18 cellular contexts compared by ENCODE assay signal in the genomic region with DNA sequence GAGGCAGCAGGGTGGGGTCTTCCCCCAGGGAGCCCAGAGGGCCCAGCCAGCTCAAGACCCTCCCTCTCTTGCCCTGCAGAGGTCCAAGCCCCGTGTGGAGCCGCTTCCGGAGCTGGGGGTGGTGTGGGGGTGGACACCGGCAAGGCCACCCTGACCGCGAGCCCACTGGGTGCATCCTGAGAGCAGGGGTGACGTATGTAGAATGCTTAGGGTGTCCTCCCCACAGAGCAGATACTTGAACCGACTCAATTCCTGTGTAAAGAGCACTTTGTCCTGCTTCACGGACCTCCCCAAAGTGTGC.
"Had no signal": no experiment of that assay in that cellular context is flagged by ENCODE, and none has a peak within 500 bp of the region (broad histone marks: within the 10 kb centered on the region; RNA-seq: fewer than 3 reads in every experiment).

No MANE protein-coding gene starts in this region.

- H3K27ac ChIP-seq: adrenal gland, esophagus squamous epithelium, sigmoid colon, tibial artery, WERI-Rb-1 had no signal

- H3K36me3 Mint-ChIP-seq: immature natural killer cell had no signal

- H3K27me3 Mint-ChIP-seq: naive thymus-derived CD4-positive, alpha-beta T cell had no signal

- H3K4me1 Mint-ChIP-seq: immature natural killer cell had no signal

- H3K9me3 ChIP-seq: adrenal gland, esophagus squamous epithelium, sigmoid colon, tibial artery had no signal

- H3K4me1 ChIP-seq: sigmoid colon had no signal

- H3K9me3 Mint-ChIP-seq: activated naive CD4-positive, alpha-beta T cell treated with anti-CD3 and anti-CD28 coated beads, Interleukin-2, amount 50 U/mL, for 72 hours; immature natural killer cell; naive thymus-derived CD4-positive, alpha-beta T cell had no signal

- DNase-seq: activated CD4-positive, alpha-beta T cell treated with anti-CD3 and anti-CD28 coated beads for 1 hour; activated CD4-positive, alpha-beta T cell treated with anti-CD3 and anti-CD28 coated beads, Interleukin-2, amount 50 U/mL, for 4 hours; activated gamma-delta T cell; adrenal gland; cerebellar nuclear complex; effector CD8-positive, alpha-beta T cell; esophagus squamous epithelium; immature natural killer cell; kidney glomerular epithelial cell; mesendoderm; naive thymus-derived CD4-positive, alpha-beta T cell; nucleus accumbens; sigmoid colon; stimulated activated CD4-positive, alpha-beta T cell treated with anti-CD3 and anti-CD28 coated beads, Interleukin-4, amount 100 ng/mL, for 24 hours; stimulated activated naive CD4-positive, alpha-beta T cell treated with Interleukin-2 at 50 U/mL for 16 hours; tibial artery; WERI-Rb-1 had no signal

- ATAC-seq: activated naive CD4-positive, alpha-beta T cell treated with anti-CD3 and anti-CD28 coated beads, Interleukin-2, amount 50 U/mL, for 72 hours; naive thymus-derived CD4-positive, alpha-beta T cell had no signal

- H3K4me3 ChIP-seq: adrenal gland, esophagus squamous epithelium, sigmoid colon, tibial artery had no signal
